13 cellular contexts compared by ENCODE assay signal in the genomic region with DNA sequence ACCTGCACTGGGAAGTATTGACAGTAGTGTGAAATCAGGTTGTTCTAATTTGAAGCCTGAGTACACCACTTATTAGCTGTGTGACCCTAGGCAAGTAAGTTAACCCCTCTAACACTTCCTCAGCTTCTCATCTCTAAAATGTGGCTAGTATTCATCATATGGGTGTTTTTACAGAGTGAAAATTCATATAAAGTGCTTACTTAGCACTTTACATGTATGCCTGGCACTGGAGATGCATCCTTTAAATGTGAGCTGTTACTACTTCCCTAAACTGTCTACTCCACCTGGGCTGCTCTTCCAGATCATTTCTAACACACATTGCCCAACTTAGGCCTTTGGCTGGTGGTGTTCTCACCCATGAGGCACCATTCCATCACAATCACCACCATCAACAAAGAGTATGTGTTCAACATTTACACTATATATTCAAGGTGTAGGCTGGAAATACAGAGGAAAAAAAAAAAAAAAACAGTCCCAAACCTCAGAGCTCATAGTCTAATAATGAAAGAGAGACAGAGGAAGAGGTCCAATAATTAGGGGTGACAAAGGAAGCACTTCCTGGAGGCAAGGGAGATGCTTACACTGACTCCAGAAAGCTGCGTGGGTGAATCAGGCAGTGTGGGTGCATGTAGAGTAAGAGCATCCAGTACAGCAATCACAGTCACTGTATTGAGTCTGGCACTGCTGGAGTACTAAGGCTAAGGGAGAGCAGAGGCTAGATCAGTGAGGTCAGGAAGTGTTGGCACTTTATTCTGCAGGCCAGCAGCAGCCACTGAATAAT. TPM values are rescaled to one million over a fixed set of nuclear protein-coding genes. Genes with fewer than 3 reads are reported as not detected.
DNase-seq lines count a peak whose midpoint lies in the region; ATAC-seq and TF ChIP-seq lines count a peak whose summit lies in the region.
"Had no signal": no experiment of that assay in that cellular context is flagged by ENCODE, and none has a peak within 500 bp of the region (broad histone marks: within the 10 kb centered on the region; RNA-seq: fewer than 3 reads in every experiment).

No MANE protein-coding gene starts in this region.

- peaks cover 20 to 65% (median 32%) of the 10 kb centered on the region in 11 experiments; a peak in 20 of 22 replicates for H4K20me1 ChIP-seq in BLaER1 treated with 17β-estradiol and CSF1 and Interleukin-3, amounts not matched to agents 10 nM and 100 nM

- WGBS in suprapubic skin: 78% methylated on average over 1 of the region's 1 CpG

- no peak overlapping the region for H3K9ac ChIP-seq in BLaER1 treated with 17β-estradiol and CSF1 and Interleukin-3, amounts not matched to agents 10 nM and 100 nM
- H3K9ac ChIP-seq: parathyroid adenoma had no signal

- no peak overlapping the region for H3K4me3 ChIP-seq in BLaER1 treated with 17β-estradiol and CSF1 and Interleukin-3, amounts not matched to agents 10 nM and 100 nM
- no peak overlapping the region for H3K4me3 ChIP-seq in suprapubic skin

- peak; percentile 19 for ATAC-seq in activated CD8-positive, alpha-beta T cell treated with anti-CD3 and anti-CD28 coated beads for 36 hours
- ATAC-seq in naive B cell (ENCODE audit: low read depth in 2 of 2): no peak

- no peak for TF ChIP-seq POLR2A in suprapubic skin (IDR thresholded peaks at IDR 0.05)

- H3K9me3 Mint-ChIP-seq in activated CD8-positive, alpha-beta T cell treated with anti-CD3 and anti-CD28 coated beads for 36 hours: no peaks in the 10 kb centered on the region
- H3K9me3 Mint-ChIP-seq in naive B cell: peaks cover 0 to 5% (median 0%) of the 10 kb centered on the region in 7 donors

- H3K4me1 ChIP-seq in BLaER1 treated with 17β-estradiol and CSF1 and Interleukin-3, amounts not matched to agents 10 nM and 100 nM: peaks cover 49 to 77% (median 65%) of the 10 kb centered on the region in 10 experiments
- H3K4me1 ChIP-seq in suprapubic skin: peaks cover 50% of the 10 kb centered on the region
- H3K4me1 ChIP-seq: parathyroid adenoma had no signal

- peak overlapping the region in 4 of 11 experiments; percentile 2 to 32 (median 22); a peak in 5 of 22 replicates for H3K27ac ChIP-seq in BLaER1 treated with 17β-estradiol and CSF1 and Interleukin-3, amounts not matched to agents 10 nM and 100 nM
- no peak overlapping the region for H3K27ac ChIP-seq in suprapubic skin
- H3K27ac ChIP-seq: parathyroid adenoma had no signal

- DNase-seq in EH (ENCODE audit: low read depth) (peak; percentile 12), naive B cell (no peak), suprapubic skin (ENCODE audit: low spot score in 2 of 2) (no peak), NCI-H1417 (lab: John Stamatoyannopoulos, UW) (no peak), HEK293T (ENCODE audit: extremely low spot score) (no peak)
- peak; percentile 62 for DNase-seq in activated CD8-positive, alpha-beta T cell treated with anti-CD3 and anti-CD28 coated beads for 36 hours
- DNase-seq: effector CD4-positive, alpha-beta T cell; GOT3; NCI-H1092 treated with DMSO at 0.1 percent for 48 hours; NCI-H524; stimulated activated naive CD4-positive, alpha-beta T cell treated with Interleukin-2 at 50 U/mL for 16 hours had no signal

- peak overlapping the region; percentile 47 for H3K4me3 Mint-ChIP-seq in activated CD8-positive, alpha-beta T cell treated with anti-CD3 and anti-CD28 coated beads for 36 hours
- H3K4me3 Mint-ChIP-seq in naive B cell: peak overlapping the region in 1 of 8 donors; percentile 74

- intact Hi-C loops in activated CD8-positive, alpha-beta T cell treated with anti-CD3 and anti-CD28 coated beads for 36 hours (cut with micrococcal nuclease): no loop called here

- H3K27me3 Mint-ChIP-seq in activated CD8-positive, alpha-beta T cell treated with anti-CD3 and anti-CD28 coated beads for 36 hours: no peaks in the 10 kb centered on the region
- H3K27me3 Mint-ChIP-seq in naive B cell: peaks cover 0 to 4% (median 0%) of the 10 kb centered on the region in 3 donors

- H3K27ac Mint-ChIP-seq in activated CD8-positive, alpha-beta T cell treated with anti-CD3 and anti-CD28 coated beads for 36 hours: peak overlapping the region; percentile 83
- H3K27ac Mint-ChIP-seq in naive B cell: peak overlapping the region; percentile 4 to 92 (median 75)

- H3K36me3 Mint-ChIP-seq in activated CD8-positive, alpha-beta T cell treated with anti-CD3 and anti-CD28 coated beads for 36 hours (ENCODE audit: low read depth): peaks cover 26% of the 10 kb centered on the region
- peaks cover 0 to 9% of the 10 kb centered on the region in 2 donors for H3K36me3 Mint-ChIP-seq in naive B cell

- POLR2A ChIA-PET in activated CD8-positive, alpha-beta T cell treated with anti-CD3 and anti-CD28 coated beads for 36 hours (lab: Charles Lee): interaction anchor here (0.6 to 1.5 kb wide), 8 partner anchors 8 to 1123 kb away, joined by 3 to 5 read pairs (median 3); no protein-coding TSS in a partner anchor
- POLR2A ChIA-PET in HEK293T (lab: Yijun Ruan, JAX): no interaction called here

- H3K27me3 ChIP-seq in BLaER1 treated with 17β-estradiol and CSF1 and Interleukin-3, amounts not matched to agents 10 nM and 100 nM: no peaks in the 10 kb centered on the region
- no peaks in the 10 kb centered on the region for H3K27me3 ChIP-seq in suprapubic skin

- CTCF ChIA-PET in activated CD8-positive, alpha-beta T cell treated with anti-CD3 and anti-CD28 coated beads for 36 hours (lab: Charles Lee): interaction anchor here (1.0 to 2.2 kb wide), 4 partner anchors 18 to 135 kb away, joined by 3 to 11 read pairs (median 6); no protein-coding TSS in a partner anchor
- CTCF ChIA-PET in HEK293T (lab: Yijun Ruan, JAX): interaction anchor here (0.6 kb wide), 1 partner anchor 1323 kb away, joined by 3 read pairs; no protein-coding TSS in a partner anchor

- TF ChIP-seq CTCF in activated CD8-positive, alpha-beta T cell treated with anti-CD3 and anti-CD28 coated beads for 36 hours (IDR thresholded peaks at IDR 0.05): no peak
- no peak for TF ChIP-seq CTCF in suprapubic skin (IDR thresholded peaks at IDR 0.05)

- H3K4me1 Mint-ChIP-seq in activated CD8-positive, alpha-beta T cell treated with anti-CD3 and anti-CD28 coated beads for 36 hours (ENCODE audit: low read depth): peaks cover 40% of the 10 kb centered on the region
- peaks cover 37 to 46% (median 42%) of the 10 kb centered on the region in 3 donors for H3K4me1 Mint-ChIP-seq in naive B cell

- peaks cover 4 to 34% (median 25%) of the 10 kb centered on the region in 11 experiments; a peak in 17 of 22 replicates for H3K36me3 ChIP-seq in BLaER1 treated with 17β-estradiol and CSF1 and Interleukin-3, amounts not matched to agents 10 nM and 100 nM
- no peaks in the 10 kb centered on the region for H3K36me3 ChIP-seq in suprapubic skin

- peaks cover 0 to 28% (median 11%) of the 10 kb centered on the region in 11 experiments; a peak in 13 of 22 replicates for H3K9me3 ChIP-seq in BLaER1 treated with 17β-estradiol and CSF1 and Interleukin-3, amounts not matched to agents 10 nM and 100 nM (replicated peaks in 1 of 11)
- no peaks in the 10 kb centered on the region for H3K9me3 ChIP-seq in suprapubic skin

- TF ChIP-seq EP300 in suprapubic skin (IDR thresholded peaks at IDR 0.05): no peak

- peak overlapping the region in 10 of 11 experiments; percentile 10 to 90 (median 60); a peak in 18 of 22 replicates for H3K4me2 ChIP-seq in BLaER1 treated with 17β-estradiol and CSF1 and Interleukin-3, amounts not matched to agents 10 nM and 100 nM

TF ChIP-seq in HEK293T, 16 proteins besides CTCF, POLR2A, EP300 and RAD21:
- no peak for TF ChIP-seq ARNT (IDR thresholded peaks at IDR 0.05)
- no peak for TF ChIP-seq FOXA1 (IDR thresholded peaks at IDR 0.05)
- no peak for TF ChIP-seq CTBP1 (IDR thresholded peaks at IDR 0.05; ENCODE audit: borderline replicate concordance)
- TF ChIP-seq FOXM1 (IDR thresholded peaks at IDR 0.05; ENCODE audit: borderline replicate concordance): no peak
- TF ChIP-seq ZNF384 (IDR thresholded peaks at IDR 0.05): no peak
- no peak for TF ChIP-seq SUZ12 (IDR thresholded peaks at IDR 0.05)
- no peak for TF ChIP-seq TARDBP (IDR thresholded peaks at IDR 0.05)
- no peak for TF ChIP-seq SP1 (IDR thresholded peaks at IDR 0.05)
- no peak for TF ChIP-seq ELF4 (IDR thresholded peaks at IDR 0.05)
- no peak for TF ChIP-seq BHLHE40 (IDR thresholded peaks at IDR 0.05; ENCODE audit: borderline replicate concordance)

RNA-seq across cellular contexts. Expression of a gene that starts 3.6 kb away (rescaled TPM):
- total RNA-seq in activated CD8-positive, alpha-beta T cell treated with anti-CD3 and anti-CD28 coated beads for 36 hours: 10 to 100 TPM; 23.1 to 24.7 TPM
- 10 to 100 TPM in 1 of 6 donors, 1 to 10 TPM in 5; 7.7 to 12.2 (median 8.1) TPM for polyA plus RNA-seq in naive B cell (ENCODE audit: low read depth in 6 of 6)
- 10 to 100 TPM; 24.9 to 32.6 (median 31.3) TPM for total RNA-seq in suprapubic skin

RNA-seq across cellular contexts. Expression of a gene that starts 14.7 kb away (rescaled TPM):
- 10 to 100 TPM; 15.7 to 16.7 TPM for total RNA-seq in activated CD8-positive, alpha-beta T cell treated with anti-CD3 and anti-CD28 coated beads for 36 hours
- polyA plus RNA-seq in naive B cell (ENCODE audit: low read depth in 6 of 6): 10 to 100 TPM; 23.1 to 41.5 (median 33.4) TPM
- 10 to 100 TPM; 10.5 to 29.5 (median 14.5) TPM for total RNA-seq in suprapubic skin

Comparison
In these comparisons a context has a peak if more than half of its experiments do, and no peak if none do; other contexts are left out.
1. DNase-seq: peak in EH (single experiment) and activated CD8-positive, alpha-beta T cell treated with anti-CD3 and anti-CD28 coated beads for 36 hours (single experiment); none in naive B cell (single experiment), suprapubic skin (0 of 2), NCI-H1417 (0 of 3) and HEK293T (single experiment).